In genomic region chr19:42277821-42278809, GRCh38 we compare ENCODE assay signal across 8 cellular contexts. TPM values are rescaled to one million over a fixed set of nuclear protein-coding genes. Genes with fewer than 3 reads are reported as not detected.
DNase-seq lines count a peak whose midpoint lies in the region; ATAC-seq and TF ChIP-seq lines count a peak whose summit lies in the region.

No MANE protein-coding gene starts in this region.

- H3K27me3 ChIP-seq in A673 (replicated peaks; ENCODE audit: insufficient read depth, low read depth, low read length, poor library complexity) (no peaks in the 10 kb centered on the region), mucosa of stomach (ENCODE audit: control insufficient read depth, insufficient read depth, low read length) (no peaks in the 10 kb centered on the region)

- peak overlapping the region; percentile 52 for H3K9ac ChIP-seq in mucosa of stomach (ENCODE audit: low read length)

- H3K9me3 ChIP-seq in A673 (ENCODE audit: low read depth, low read length, poor library complexity, severe bottlenecking) = no peaks in the 10 kb centered on the region
- H3K9me3 ChIP-seq in mucosa of stomach (ENCODE audit: control insufficient read depth, low read length) = no peaks in the 10 kb centered on the region

- TF ChIP-seq CTCF in A673 (conservative IDR thresholded peaks at IDR 0.05; ENCODE audit: low read depth, low read length) = no peak

- CTCF ChIA-PET in A673 (lab: Charles Lee) = interaction anchor here (2.4 kb wide), 1 partner anchor 32 kb away, joined by 27 read pairs; no protein-coding TSS in a partner anchor

- H3K27ac ChIP-seq in A673 (ENCODE audit: low read depth, low read length, poor library complexity, severe bottlenecking) (peak overlapping the region; percentile 91), caudate nucleus (ENCODE audit: low read depth, low read length) (peak overlapping the region; percentile 99)

- H3K36me3 Mint-ChIP-seq in IgD-negative memory B cell = peaks cover 1% of the 10 kb centered on the region

- no peaks in the 10 kb centered on the region for H3K27me3 Mint-ChIP-seq in IgD-negative memory B cell

- peaks cover 8% of the 10 kb centered on the region for H3K36me3 ChIP-seq in A673 (ENCODE audit: insufficient read depth, low read length, poor library complexity, severe bottlenecking)
- H3K36me3 ChIP-seq in mucosa of stomach (ENCODE audit: control insufficient read depth, insufficient read depth, low read length) = no peaks in the 10 kb centered on the region

- intact Hi-C loops in A673 (cut with micrococcal nuclease; ENCODE audit: unreplicated experiment) = no loop called here

- POLR2A ChIA-PET in A673 (lab: Charles Lee; ENCODE audit: low non-redundant PET) = no interaction called here

- no peak for ATAC-seq in GM21526 (IDR thresholded peaks at IDR 0.05; ENCODE audit: low FRiP score, unreplicated experiment)

- H3K4me3 ChIP-seq in A673 (ENCODE audit: low read depth, low read length, poor library complexity, severe bottlenecking) (no peak overlapping the region), mucosa of stomach (ENCODE audit: low read length) (no peak overlapping the region)

- BruUV-seq in A673 (replicated peaks; lab: Mats Ljungman, UMichigan) = no TSS peak

- peak overlapping the region in 3 of 4 donors; percentile 27 to 65 (median 33) for H3K4me3 Mint-ChIP-seq in IgD-negative memory B cell

- H3K9me3 Mint-ChIP-seq in IgD-negative memory B cell = no peaks in the 10 kb centered on the region

- peaks cover 40% of the 10 kb centered on the region for H3K4me1 ChIP-seq in A673 (ENCODE audit: insufficient read depth, low read length, poor library complexity, severe bottlenecking)
- H3K4me1 ChIP-seq in mucosa of stomach (ENCODE audit: control insufficient read depth, insufficient read depth, low read length) = peaks cover 42% of the 10 kb centered on the region

- H3K27ac Mint-ChIP-seq in IgD-negative memory B cell = peak overlapping the region in 2 of 3 donors; percentile 3 to 34

- DNase-seq in A673 (ENCODE audit: low spot score) (no peak), caudate nucleus (lab: John Stamatoyannopoulos, UW) (no peak), anterior cingulate cortex (lab: John Stamatoyannopoulos, UW) (no peak), GDM1 (lab: John Stamatoyannopoulos, UW) (no peak)
- DNase-seq in activated CD4-positive, CD25-positive, alpha-beta regulatory T cell treated with anti-CD3 and anti-CD28 coated beads, Interleukin-2, amount 50 U/mL, for 72 hours = no peak

- peaks cover 9 to 36% (median 22%) of the 10 kb centered on the region in 3 donors for H3K4me1 Mint-ChIP-seq in IgD-negative memory B cell

RNA-seq across cellular contexts. Expression of gene CIC, which starts 9.1 kb away (rescaled TPM):
- 75.8 and 80.3 TPM in 2 replicates for total RNA-seq in A673 (2021)
- polyA plus RNA-seq in IgD-negative memory B cell = 4.5 TPM

RNA-seq across cellular contexts. Expression of gene ERF, which starts 23.2 kb away (rescaled TPM):
- 149 and 164 TPM in 2 replicates for total RNA-seq in A673 (2021)
- polyA plus RNA-seq in IgD-negative memory B cell = 6.7 TPM

RNA-seq across cellular contexts. Expression of gene PRR19, which starts 23.8 kb away (rescaled TPM):
- total RNA-seq in A673 (2021) = 2.5 and 3.6 TPM in 2 replicates
- polyA plus RNA-seq in IgD-negative memory B cell = 0.55 TPM

RNA-seq across cellular contexts. Expression of gene PAFAH1B3, which starts 24.3 kb away (rescaled TPM):
- 151 and 166 TPM in 2 replicates for total RNA-seq in A673 (2021)
- 49.0 TPM for polyA plus RNA-seq in IgD-negative memory B cell

RNA-seq across cellular contexts. Expression of gene TMEM145, which starts 35.0 kb away (rescaled TPM):
- 4.9 and 5.7 TPM in 2 replicates for total RNA-seq in A673 (2021)
- polyA plus RNA-seq in IgD-negative memory B cell = not detected
